Comparison of ENCODE assay signal across 10 cellular contexts in the genomic region with DNA sequence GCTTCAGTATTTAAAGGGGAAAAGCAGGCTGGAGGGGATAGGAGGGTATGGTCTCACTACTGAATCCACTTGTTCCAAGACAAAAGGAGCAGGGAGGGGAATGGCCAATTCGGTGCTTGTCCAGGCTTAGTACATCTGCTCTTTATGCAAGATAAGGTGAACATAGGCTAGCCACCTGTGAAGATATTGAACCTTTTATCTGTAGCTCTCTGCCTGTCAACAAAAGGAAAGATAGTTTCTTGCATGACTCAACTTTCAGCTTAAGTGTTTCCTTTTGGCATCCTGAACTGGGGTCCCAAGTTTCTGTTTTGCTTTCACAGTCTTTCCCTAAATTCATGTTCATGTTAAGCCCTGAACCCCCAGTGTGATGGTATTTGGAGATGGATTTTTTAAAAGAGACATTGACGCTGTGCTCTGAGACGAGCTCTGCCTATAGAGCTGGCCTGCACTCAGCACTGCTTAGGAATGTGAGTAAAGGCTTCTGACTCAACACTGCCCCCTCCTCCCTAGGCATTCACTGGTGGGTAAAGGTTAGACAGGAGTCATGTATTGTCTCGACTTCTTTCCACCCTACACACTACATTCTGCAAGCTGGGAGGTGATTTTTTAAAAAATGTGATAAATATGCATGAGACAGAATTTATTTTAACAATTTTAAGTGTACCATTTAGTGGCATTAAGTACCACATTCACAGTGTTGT. TPM values are rescaled to one million over a fixed set of nuclear protein-coding genes. Genes with fewer than 3 reads are reported as not detected.
DNase-seq lines count a peak whose midpoint lies in the region; ATAC-seq, FAIRE-seq and TF ChIP-seq lines count a peak whose summit lies in the region.
"Had no signal": no experiment of that assay in that cellular context is flagged by ENCODE, and none has a peak within 500 bp of the region (broad histone marks: within the 10 kb centered on the region; RNA-seq: fewer than 3 reads in every experiment).

No MANE protein-coding gene starts in this region.

- intact Hi-C loops in A673 (cut with micrococcal nuclease; ENCODE audit: unreplicated experiment): no loop called here

- peak; percentile 45 for TF ChIP-seq CTCF in A673 (conservative IDR thresholded peaks at IDR 0.05; ENCODE audit: low read depth, low read length)

- FAIRE-seq in RCC 7860 (lab: Jason Lieb, UNC): no peak

- no peaks in the 10 kb centered on the region for H3K27me3 ChIP-seq in A673 (replicated peaks; ENCODE audit: insufficient read depth, low read depth, low read length, poor library complexity)
- H3K27me3 ChIP-seq in iPS-20b (ENCODE audit: insufficient read depth, low read length): no peaks in the 10 kb centered on the region

- POLR2A ChIA-PET in A673 (lab: Charles Lee; ENCODE audit: low non-redundant PET): interaction anchor here (0.5 kb wide), 2 partner anchors 25 to 28 kb away, joined by 3 to 4 read pairs; partner anchors contain the start of gene FAM149A

- DNase-seq in A673 (ENCODE audit: low spot score): peak; percentile 31
- DNase-seq in SK-MEL-5 (ENCODE audit: low read depth, low spot score): peak; percentile 63
- no peak for DNase-seq in NOMO-1 (lab: John Stamatoyannopoulos, UW; ENCODE audit: unreplicated experiment in 2 of 2)
- no peak for DNase-seq in DMS53 treated with DMSO at 0.1 percent for 48 hours (lab: John Stamatoyannopoulos, UW; ENCODE audit: unreplicated experiment)
- no peak for DNase-seq in RCC 7860 (ENCODE audit: low spot score)
- DNase-seq: effector CD4-positive, alpha-beta T cell; psoas muscle had no signal

- no peaks in the 10 kb centered on the region for H3K36me3 ChIP-seq in A673 (ENCODE audit: insufficient read depth, low read length, poor library complexity, severe bottlenecking)
- no peaks in the 10 kb centered on the region for H3K36me3 ChIP-seq in iPS-20b (ENCODE audit: insufficient read depth, low read depth, low read length)

- H3K4me3 ChIP-seq in A673 (ENCODE audit: low read depth, low read length, poor library complexity, severe bottlenecking) (no peak overlapping the region), iPS-20b (ENCODE audit: low read length) (no peak overlapping the region)
- H3K4me3 ChIP-seq: psoas muscle had no signal

- CTCF ChIA-PET in A673 (lab: Charles Lee): no interaction called here

- H3K27ac ChIP-seq in A673 (ENCODE audit: low read depth, low read length, poor library complexity, severe bottlenecking): no peak overlapping the region
- no peak overlapping the region for H3K27ac ChIP-seq in iPS-20b (ENCODE audit: low read length)
- H3K27ac ChIP-seq: psoas muscle had no signal

- in situ Hi-C loops in SK-MEL-5 (cut with HindIII; ENCODE audit: low pct_unique_long_range_greater_than_20kb, low sequenced_read_pairs): no loop called here

- H3K9me3 ChIP-seq in A673 (ENCODE audit: low read depth, low read length, poor library complexity, severe bottlenecking) (no peaks in the 10 kb centered on the region), iPS-20b (ENCODE audit: insufficient read depth, low read depth, low read length) (no peaks in the 10 kb centered on the region)
- H3K9me3 ChIP-seq: psoas muscle had no signal

- peak; percentile 15 for ATAC-seq in GM19351 (IDR thresholded peaks at IDR 0.05; ENCODE audit: unreplicated experiment)
- no peak for ATAC-seq in GM21390 (IDR thresholded peaks at IDR 0.05; ENCODE audit: unreplicated experiment)
- ATAC-seq: psoas muscle had no signal

- H3K9ac ChIP-seq in iPS-20b (ENCODE audit: low read depth, low read length): peak overlapping the region; percentile 10; the same call in 1 of the 2 replicates

- no TSS peak for BruUV-seq in A673 (replicated peaks; lab: Mats Ljungman, UMichigan)

- no peaks in the 10 kb centered on the region for H3K4me1 ChIP-seq in A673 (ENCODE audit: insufficient read depth, low read length, poor library complexity, severe bottlenecking)
- peaks cover 19% of the 10 kb centered on the region for H3K4me1 ChIP-seq in iPS-20b (ENCODE audit: insufficient read depth, low read length)
- H3K4me1 ChIP-seq: psoas muscle had no signal

RNA-seq across cellular contexts. Expression of gene FAM149A, which starts 28.2 kb away (rescaled TPM):
- total RNA-seq in A673 (2021): 0.90 and 2.4 TPM in 2 replicates
- total RNA-seq in SK-MEL-5 (2014; rRNA removed; shearing (Covaris generic)): 9.0 and 10.1 TPM in 2 replicates
- 9.0 and 15.8 TPM in 2 replicates for polyA plus RNA-seq in SK-MEL-5 (2015; cell fraction: cytosol; rRNA removed)
- polyA plus RNA-seq in SK-MEL-5 (2015; cell fraction: nucleus; rRNA removed): 7.2 and 8.5 TPM in 2 replicates

RNA-seq across cellular contexts. Expression of gene CYP4V2, which starts 58.6 kb away (rescaled TPM):
- 14.3 and 15.3 TPM in 2 replicates for total RNA-seq in A673 (2021)
- 61.6 and 62.8 TPM in 2 replicates for total RNA-seq in SK-MEL-5 (2014; rRNA removed; shearing (Covaris generic))
- polyA plus RNA-seq in SK-MEL-5 (2015; cell fraction: cytosol; rRNA removed): 48.0 and 54.2 TPM in 2 replicates
- 84.2 and 84.8 TPM in 2 replicates for polyA plus RNA-seq in SK-MEL-5 (2015; cell fraction: nucleus; rRNA removed)

Comparison
In these comparisons a context has a peak if more than half of its experiments do, and no peak if none do; other contexts are left out.
1. DNase-seq: peak in A673 (single experiment) and SK-MEL-5 (single experiment); none in NOMO-1 (0 of 2), DMS53 treated with DMSO at 0.1 percent for 48 hours (single experiment) and RCC 7860 (single experiment).